ENCODE assay signal across 7 cellular contexts in the genomic region with DNA sequence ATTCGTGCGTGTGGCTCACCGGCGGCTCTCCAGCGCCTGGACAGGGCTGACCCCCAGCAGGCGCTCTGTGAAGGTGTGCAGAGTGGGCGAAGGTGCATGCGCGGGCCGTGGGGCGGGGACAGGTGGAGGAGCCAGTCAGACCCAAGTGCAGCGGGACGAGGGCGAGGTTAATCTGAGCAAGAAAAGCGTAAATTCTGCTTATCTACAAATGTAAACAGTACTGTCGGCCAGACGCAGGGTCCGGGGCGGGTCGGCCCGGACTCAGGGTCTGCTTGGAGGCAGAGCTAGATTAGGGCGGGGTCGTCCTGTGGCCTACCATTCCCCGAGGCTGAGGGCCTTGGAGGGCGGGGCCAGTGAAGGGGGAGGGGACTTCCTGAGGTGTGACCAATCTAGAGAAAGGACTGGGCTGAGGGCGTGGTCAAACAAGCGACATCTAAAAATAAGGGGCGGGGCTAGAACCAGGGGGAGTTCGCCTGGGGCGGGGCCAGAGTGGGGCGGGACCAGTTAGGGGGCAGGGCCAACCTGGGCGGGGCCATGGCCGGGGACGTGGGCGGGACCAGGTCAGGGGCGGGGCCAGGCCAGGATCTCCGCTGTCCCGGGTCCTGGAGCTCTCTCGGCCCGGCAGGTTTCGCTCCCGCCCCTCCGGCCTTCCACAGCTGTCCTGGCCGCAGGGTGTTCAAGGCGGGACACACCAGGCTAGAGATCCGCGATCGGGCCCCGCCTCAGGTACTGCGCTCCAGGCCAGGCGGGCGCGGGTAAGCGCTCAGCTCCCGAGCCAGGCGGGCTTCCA. TPM values are rescaled to one million over a fixed set of nuclear protein-coding genes. Genes with fewer than 3 reads are reported as not detected.
DNase-seq lines count a peak whose midpoint lies in the region; ATAC-seq and TF ChIP-seq lines count a peak whose summit lies in the region.

SEC14L5 (plus strand) TSS at position 611 of the 790 bp plus-strand sequence. CDS start 994 bp downstream, outside the sequence.

- no peak within 1 kb of the TSS for H3K9ac ChIP-seq in smooth muscle cell (ENCODE audit: low read depth)

- no peaks in the 10 kb centered on the region for H3K9me3 Mint-ChIP-seq in central memory CD8-positive, alpha-beta T cell

- no peaks in the 10 kb centered on the region for H3K79me2 ChIP-seq in smooth muscle cell (ENCODE audit: low read depth)

- H3K4me1 Mint-ChIP-seq in central memory CD8-positive, alpha-beta T cell = peaks cover 24% of the 10 kb centered on the region

- peak within 1 kb of the TSS; percentile 76 for H2AFZ ChIP-seq in smooth muscle cell (ENCODE audit: low read depth)

- H3K27me3 ChIP-seq in smooth muscle cell (ENCODE audit: low read depth) = peaks cover 5% of the 10 kb centered on the region

- ATAC-seq in GM18511 (IDR thresholded peaks at IDR 0.05; ENCODE audit: unreplicated experiment) (peak; percentile 66), HG03103 (IDR thresholded peaks at IDR 0.05; ENCODE audit: low read depth, unreplicated experiment) (peak; percentile 57)
- ATAC-seq in activated CD4-positive, CD25-positive, alpha-beta regulatory T cell treated with anti-CD3 and anti-CD28 coated beads, Interleukin-2, amount 50 U/mL, for 24 hours = peak; percentile 78
- peak; percentile 81 for ATAC-seq in central memory CD8-positive, alpha-beta T cell (replicated peaks; ENCODE audit: extremely low read depth, poor library complexity, severe bottlenecking)

- DNase-seq in NCI-H2227 treated with DMSO at 0.1 percent for 48 hours (lab: John Stamatoyannopoulos, UW) (peak; percentile 99), inferior parietal cortex (ENCODE audit: extremely low spot score) (peak; percentile 87), smooth muscle cell (lab: John Stamatoyannopoulos, UW; ENCODE audit: unreplicated experiment) (peak; percentile 96)
- DNase-seq in central memory CD8-positive, alpha-beta T cell (ENCODE audit: low spot score in 2 of 2) = peak; percentile 72 to 73

- no peaks in the 10 kb centered on the region for H3K36me3 Mint-ChIP-seq in central memory CD8-positive, alpha-beta T cell (ENCODE audit: insufficient read depth)

- no peak within 1 kb of the TSS for H3K27ac ChIP-seq in smooth muscle cell (ENCODE audit: low read depth)

- no peaks in the 10 kb centered on the region for H3K9me3 ChIP-seq in smooth muscle cell (replicated peaks; ENCODE audit: low read depth)

- H4K20me1 ChIP-seq in smooth muscle cell (ENCODE audit: low read depth) = no peaks in the 10 kb centered on the region

- no peak for TF ChIP-seq CTCF in smooth muscle cell (IDR thresholded peaks at IDR 0.05; ENCODE audit: borderline replicate concordance, insufficient read depth, poor library complexity, severe bottlenecking)

- H3K4me3 ChIP-seq in smooth muscle cell = peak within 1 kb of the TSS; percentile 44

- 2% methylated on average over 49 of the region's 56 CpGs for WGBS in smooth muscle cell (ENCODE audit: low lambda C conversion rate)

- H3K4me2 ChIP-seq in smooth muscle cell = peak within 1 kb of the TSS; percentile 85

- H3K36me3 ChIP-seq in smooth muscle cell (ENCODE audit: low read depth) = no peaks in the 10 kb centered on the region

- H3K4me1 ChIP-seq in smooth muscle cell (ENCODE audit: low read depth) = peaks cover 7% of the 10 kb centered on the region

- peaks cover 5% of the 10 kb centered on the region for H3F3A ChIP-seq in smooth muscle cell (ENCODE audit: low read depth)

- no peak within 1 kb of the TSS for H3K27ac Mint-ChIP-seq in central memory CD8-positive, alpha-beta T cell (ENCODE audit: low read depth)

- H3K27me3 Mint-ChIP-seq in central memory CD8-positive, alpha-beta T cell = peaks cover 72% of the 10 kb centered on the region

- H3K4me3 Mint-ChIP-seq in central memory CD8-positive, alpha-beta T cell = peak within 1 kb of the TSS; percentile 76

RNA-seq across cellular contexts. Expression of gene SEC14L5, which starts in this region (rescaled TPM):
- total RNA-seq in smooth muscle cell = not detected in 2 replicates
- polyA plus RNA-seq in smooth muscle cell = not detected in 2 replicates

Comparison
In these comparisons a context has a peak if more than half of its experiments do, and no peak if none do; other contexts are left out.
1. Peak in DNase-seq, H3K4me3 ChIP-seq and H3K4me2 ChIP-seq in smooth muscle cell; RNA of the gene not detected or under 1 TPM.